ENCODE assay signal across 8 cellular contexts in the genomic region with DNA sequence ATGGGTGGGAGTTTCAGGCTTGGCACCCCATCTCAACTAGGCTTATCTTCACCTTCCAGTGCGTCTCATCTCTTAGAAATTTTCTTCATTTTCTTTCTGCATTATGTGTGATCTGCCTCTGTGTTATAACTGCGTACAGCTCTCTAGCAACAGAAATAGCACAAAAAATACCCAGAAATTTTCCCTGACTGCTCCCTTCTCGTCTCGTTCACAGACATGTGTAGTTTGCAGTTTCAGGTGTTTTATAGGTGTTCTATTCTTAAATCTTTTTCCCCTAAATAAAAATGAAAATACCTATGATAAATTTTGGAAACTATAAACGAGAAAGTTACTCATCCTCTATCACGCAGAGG. TPM values are rescaled to one million over a fixed set of nuclear protein-coding genes. Genes with fewer than 3 reads are reported as not detected.
DNase-seq lines count a peak whose midpoint lies in the region; ATAC-seq and TF ChIP-seq lines count a peak whose summit lies in the region.

No MANE protein-coding gene starts in this region.

- peaks cover 91 to 93% of the 10 kb centered on the region in 2 donors for H3K4me1 Mint-ChIP-seq in immature natural killer cell

- H3K36me3 Mint-ChIP-seq in immature natural killer cell, result no peaks in the 10 kb centered on the region

- no peaks in the 10 kb centered on the region for H3K27me3 ChIP-seq in MG63

- no peak for DNase-seq in immature natural killer cell
- no peak for DNase-seq in MG63
- no peak for DNase-seq in islet precursor cell
- no peak for DNase-seq in activated effector memory CD4-positive, alpha-beta T cell treated with anti-CD3 and anti-CD28 coated beads, Interleukin-2, amount 50 U/mL, for 16 hours
- no peak for DNase-seq in iPS-NIHi7 (ENCODE audit: extremely low spot score)

- H3K36me3 ChIP-seq in MG63, result no peaks in the 10 kb centered on the region

- no peak overlapping the region for H3K4me3 ChIP-seq in MG63

- peak overlapping the region; percentile 94 to 100 (median 100) for H3K27ac Mint-ChIP-seq in immature natural killer cell

- ATAC-seq in GM18505 (IDR thresholded peaks at IDR 0.05; ENCODE audit: unreplicated experiment) (peak; percentile 15), GM21528 (IDR thresholded peaks at IDR 0.05; ENCODE audit: low FRiP score, unreplicated experiment) (peak; percentile 11), HG03558 (IDR thresholded peaks at IDR 0.05; ENCODE audit: extremely low read depth, unreplicated experiment) (peak; percentile 5)

- peak overlapping the region; percentile 86 to 95 (median 89) for H3K4me3 Mint-ChIP-seq in immature natural killer cell

- H3K9me3 Mint-ChIP-seq in immature natural killer cell, result no peaks in the 10 kb centered on the region

- H3K27me3 Mint-ChIP-seq in immature natural killer cell (ENCODE audit: low read depth in 3 of 3), result peaks cover 14 to 32% (median 16%) of the 10 kb centered on the region in 3 donors

- TF ChIP-seq POLR2A in GM18505 (IDR thresholded peaks at IDR 0.05; ENCODE audit: borderline replicate concordance, extremely low read depth, insufficient read depth, insufficient read length), result no peak

- no peaks in the 10 kb centered on the region for H3K9me3 ChIP-seq in MG63

RNA-seq across cellular contexts. Expression of gene TET3, which starts 48.2 kb away (rescaled TPM):
- polyA plus RNA-seq in immature natural killer cell, result 1 to 10 TPM in 1 of 3 donors, under 1 TPM in 1, not detected in 1; 0.16 to 1.2 TPM
- 1.6 and 2.1 TPM in 2 replicates for total RNA-seq in MG63 (2014; rRNA removed; shearing (Covaris generic); ENCODE audit: low replicate concordance)
